1 cellular context compared by ENCODE assay signal in genomic region chr1:203537806-203538464, GRCh38.
TF ChIP-seq lines count a peak whose summit lies in the region.

No MANE protein-coding gene starts in this region.

TF ChIP-seq in HepG2, 621 proteins besides CTCF, POLR2A, EP300 and RAD21 (continued from another document):
- TF ChIP-seq ARID5B (CRISPR knock-in tag; IDR thresholded peaks at IDR 0.05) (peak; percentile 17; the same call in 1 of the 2 replicates), ZFP90 (CRISPR knock-in tag; IDR thresholded peaks at IDR 0.05; ENCODE audit: borderline replicate concordance) (no peak), SKIL (CRISPR knock-in tag; IDR thresholded peaks at IDR 0.05; ENCODE audit: borderline replicate concordance) (no peak), ATF4 (CRISPR knock-in tag; IDR thresholded peaks at IDR 0.05) (0 out of 4 replicates have a peak, but pooled peaks of 1 of the 2 experiments have one; percentile 22), ZNF576 (CRISPR knock-in tag; IDR thresholded peaks at IDR 0.05) (no peak), RARG (CRISPR knock-in tag; IDR thresholded peaks at IDR 0.05; ENCODE audit: low read depth) (no peak), FOXA3 (CRISPR knock-in tag; IDR thresholded peaks at IDR 0.05) (peak; percentile 48; the same call in 1 of the 2 replicates), ZNF564 (CRISPR knock-in tag; IDR thresholded peaks at IDR 0.05) (no peak), ZNF746 (CRISPR knock-in tag; IDR thresholded peaks at IDR 0.05) (no peak), TIGD3 (CRISPR knock-in tag; IDR thresholded peaks at IDR 0.05; ENCODE audit: borderline replicate concordance) (no peak), REPIN1 (CRISPR knock-in tag; IDR thresholded peaks at IDR 0.05; ENCODE audit: borderline replicate concordance, low read depth) (no peak), FOXA1 (IDR thresholded peaks at IDR 0.05) (no peak), FOXA1 (CRISPR knock-in tag; IDR thresholded peaks at IDR 0.05) (peak; percentile 34; the same call in 1 of the 2 replicates), ZKSCAN1 (IDR thresholded peaks at IDR 0.05; ENCODE audit: low read length) (no peak), HNRNPL (IDR thresholded peaks at IDR 0.05; ENCODE audit: low read depth, low read length) (no peak), ZNF550 (CRISPR knock-in tag; IDR thresholded peaks at IDR 0.05; ENCODE audit: borderline replicate concordance) (no peak), MAZ (IDR thresholded peaks at IDR 0.05; ENCODE audit: borderline replicate concordance, low read depth, low read length) (no peak), MAZ (CRISPR knock-in tag; IDR thresholded peaks at IDR 0.05; ENCODE audit: low read depth) (no peak), NFATC3 (CRISPR knock-in tag; IDR thresholded peaks at IDR 0.05) (no peak), HIVEP1 (CRISPR knock-in tag; IDR thresholded peaks at IDR 0.05) (no peak), GATAD2A (CRISPR knock-in tag; IDR thresholded peaks at IDR 0.05) (0 out of 2 replicates have a peak, but pooled peaks have one; percentile 30)
TF ChIP-seq in HepG2: peak in this region for 7.
